ENCODE assay signal across 8 cellular contexts in the genomic region with DNA sequence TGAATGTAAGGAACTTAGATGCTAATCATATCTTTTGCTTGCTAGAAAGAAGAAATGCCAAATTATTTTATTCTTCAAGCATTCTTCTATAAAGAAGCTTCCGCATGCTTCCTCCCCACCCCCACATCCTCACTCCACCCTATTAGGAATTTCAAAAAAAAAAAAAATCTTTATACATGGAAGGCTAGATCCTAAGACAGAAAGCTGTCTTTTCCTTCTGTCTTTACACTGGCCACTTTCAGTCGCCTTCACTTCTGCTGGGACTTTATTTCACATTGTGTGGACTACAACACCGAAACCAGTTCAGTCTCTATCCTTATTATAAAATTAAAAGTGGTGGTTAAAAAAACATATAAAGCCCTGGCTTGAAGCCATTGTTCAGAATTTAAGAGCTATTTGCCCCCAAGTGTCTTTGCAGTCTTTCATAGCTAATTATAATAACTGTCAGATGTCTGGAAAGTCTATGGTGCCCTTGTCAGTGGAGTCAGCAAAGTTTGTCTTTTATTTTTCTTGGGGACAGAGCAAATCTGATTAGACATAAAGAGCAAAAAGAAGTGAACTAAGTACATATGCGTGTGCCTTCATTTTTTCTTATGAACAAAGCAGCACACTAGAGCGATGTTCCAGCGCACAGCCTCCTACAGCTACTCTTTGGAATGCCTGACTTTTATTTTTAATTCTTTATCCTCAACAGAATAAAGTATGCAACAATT.
DNase-seq lines count a peak whose midpoint lies in the region; ATAC-seq and TF ChIP-seq lines count a peak whose summit lies in the region.

No MANE protein-coding gene starts in this region.

- H3K36me3 ChIP-seq in endodermal cell (ENCODE audit: control insufficient read depth, insufficient read depth, low read length): no peaks in the 10 kb centered on the region
- H3K36me3 ChIP-seq in naive thymus-derived CD4-positive, alpha-beta T cell (ENCODE audit: control insufficient read depth in 2 of 3, insufficient read depth in 3 of 3, low read length in 3 of 3): no peaks in the 10 kb centered on the region

- H3K27ac ChIP-seq in endodermal cell (ENCODE audit: low read depth, low read length): peak overlapping the region; percentile 92
- peak overlapping the region; percentile 75 for H3K27ac ChIP-seq in naive thymus-derived CD4-positive, alpha-beta T cell (ENCODE audit: low read depth, low read length)

- DNase-seq in natural killer cell (no peak), RKO (ENCODE audit: low spot score) (peak; percentile 64), endodermal cell (no peak), NCI-H2029 (lab: John Stamatoyannopoulos, UW) (no peak)
- DNase-seq in natural killer cell treated with Interleukin-12 subunit alpha and Interleukin-12 subunit beta and Interleukin-15 and Interleukin-18, amount 100 ng/mL, for 72 hours (ENCODE audit: low spot score): no peak
- peak in 2 of 9 donors; percentile 19 to 22 for DNase-seq in naive thymus-derived CD4-positive, alpha-beta T cell

- POLR2A ChIA-PET in naive thymus-derived CD4-positive, alpha-beta T cell (lab: Charles Lee): interaction anchor here (0.6 to 2.9 kb wide), 13 partner anchors 9 to 779 kb away, joined by 3 to 17 read pairs (median 4); a partner anchor contains a TSS

- H3K4me3 Mint-ChIP-seq in natural killer cell (no peak overlapping the region), endodermal cell (no peak overlapping the region)
- H3K4me3 Mint-ChIP-seq in natural killer cell treated with Interleukin-12 subunit alpha and Interleukin-12 subunit beta and Interleukin-15 and Interleukin-18, amount 100 ng/mL, for 72 hours: no peak overlapping the region
- H3K4me3 Mint-ChIP-seq in naive thymus-derived CD4-positive, alpha-beta T cell: peak overlapping the region in 3 of 10 donors; percentile 88 to 97 (median 92)

- intact Hi-C loops in natural killer cell (cut with micrococcal nuclease): loop anchor here (5.0 to 10.0 kb wide), 7 partner anchors 34 to 772 kb away; no protein-coding TSS in a partner anchor
- intact Hi-C loops in naive thymus-derived CD4-positive, alpha-beta T cell (cut with micrococcal nuclease): loop anchor here (1.0 to 10.0 kb wide), 19 partner anchors 7 to 1162 kb away; a partner anchor contains a TSS

- no peak overlapping the region for H3K27ac Mint-ChIP-seq in natural killer cell
- no peak overlapping the region for H3K27ac Mint-ChIP-seq in natural killer cell treated with Interleukin-12 subunit alpha and Interleukin-12 subunit beta and Interleukin-15 and Interleukin-18, amount 100 ng/mL, for 72 hours
- H3K27ac Mint-ChIP-seq in endodermal cell: no peak overlapping the region
- peak overlapping the region in 7 of 9 donors; percentile 88 to 97 (median 92) for H3K27ac Mint-ChIP-seq in naive thymus-derived CD4-positive, alpha-beta T cell

- 80 to 92% methylated on average over 4 to 5 of the region's 6 CpGs for WGBS in endodermal cell (ENCODE audit: insufficient coverage in 1 of 2, insufficient read length in 1 of 2), 2 experiments

- H3K27me3 ChIP-seq in endodermal cell (ENCODE audit: control insufficient read depth, insufficient read depth, low read length, poor library complexity, severe bottlenecking): no peaks in the 10 kb centered on the region
- no peaks in the 10 kb centered on the region for H3K27me3 ChIP-seq in naive thymus-derived CD4-positive, alpha-beta T cell (ENCODE audit: control insufficient read depth in 2 of 2, insufficient read depth in 2 of 2, low read length in 2 of 2)

- no peaks in the 10 kb centered on the region for H3K4me1 ChIP-seq in endodermal cell (ENCODE audit: control insufficient read depth, insufficient read depth, low read length)
- H3K4me1 ChIP-seq in naive thymus-derived CD4-positive, alpha-beta T cell (ENCODE audit: control insufficient read depth in 2 of 2, insufficient read depth in 2 of 2, low read length in 2 of 2): peaks cover 16 to 23% of the 10 kb centered on the region in 2 donors

- no peaks in the 10 kb centered on the region for H3K9me3 ChIP-seq in endodermal cell (ENCODE audit: control insufficient read depth, low read length)
- no peaks in the 10 kb centered on the region for H3K9me3 ChIP-seq in naive thymus-derived CD4-positive, alpha-beta T cell (ENCODE audit: control insufficient read depth in 2 of 3, low read length in 3 of 3)

- H3K9me3 Mint-ChIP-seq in natural killer cell (peaks cover 0 to 2% of the 10 kb centered on the region in 2 donors), endodermal cell (peaks cover 7% of the 10 kb centered on the region)
- H3K9me3 Mint-ChIP-seq in natural killer cell treated with Interleukin-12 subunit alpha and Interleukin-12 subunit beta and Interleukin-15 and Interleukin-18, amount 100 ng/mL, for 72 hours: peaks cover under 1% of the 10 kb centered on the region
- peaks cover 0 to 9% (median 0%) of the 10 kb centered on the region in 11 donors for H3K9me3 Mint-ChIP-seq in naive thymus-derived CD4-positive, alpha-beta T cell

- no peak overlapping the region for H3K9ac ChIP-seq in endodermal cell (ENCODE audit: extremely low read depth, low read length, poor library complexity, severe bottlenecking)

- CTCF ChIA-PET in naive thymus-derived CD4-positive, alpha-beta T cell (lab: Charles Lee): interaction anchor here (0.7 to 1.4 kb wide), 4 partner anchors 16 to 313 kb away, joined by 3 to 5 read pairs (median 4); no protein-coding TSS in a partner anchor

- H3K36me3 Mint-ChIP-seq in natural killer cell: no peaks in the 10 kb centered on the region
- peaks cover 12% of the 10 kb centered on the region for H3K36me3 Mint-ChIP-seq in natural killer cell treated with Interleukin-12 subunit alpha and Interleukin-12 subunit beta and Interleukin-15 and Interleukin-18, amount 100 ng/mL, for 72 hours
- H3K36me3 Mint-ChIP-seq in endodermal cell (ENCODE audit: low read depth): no peaks in the 10 kb centered on the region
- H3K36me3 Mint-ChIP-seq in naive thymus-derived CD4-positive, alpha-beta T cell: peaks cover 0 to 23% (median 0%) of the 10 kb centered on the region in 5 donors

- ATAC-seq in natural killer cell: peak in 2 of 3 donors; percentile 13 to 21
- no peak for ATAC-seq in natural killer cell treated with Interleukin-12 subunit alpha and Interleukin-12 subunit beta and Interleukin-15 and Interleukin-18, amount 100 ng/mL, for 72 hours
- ATAC-seq in naive thymus-derived CD4-positive, alpha-beta T cell: peak; percentile 22
- no peak for ATAC-seq in HG03469 (IDR thresholded peaks at IDR 0.05; ENCODE audit: unreplicated experiment)
- no peak for ATAC-seq in GM18907 (IDR thresholded peaks at IDR 0.05; ENCODE audit: unreplicated experiment)

- peak overlapping the region; percentile 61 for H3K4me3 ChIP-seq in endodermal cell (ENCODE audit: low read length)
- H3K4me3 ChIP-seq in naive thymus-derived CD4-positive, alpha-beta T cell (ENCODE audit: low read length): peak overlapping the region; percentile 47

- H3K4me1 Mint-ChIP-seq in natural killer cell (peaks cover 16 to 24% of the 10 kb centered on the region in 2 donors), endodermal cell (no peaks in the 10 kb centered on the region)
- peaks cover 13 to 15% of the 10 kb centered on the region in 2 donors for H3K4me1 Mint-ChIP-seq in natural killer cell treated with Interleukin-12 subunit alpha and Interleukin-12 subunit beta and Interleukin-15 and Interleukin-18, amount 100 ng/mL, for 72 hours (ENCODE audit: low read depth in 2 of 2)
- H3K4me1 Mint-ChIP-seq in naive thymus-derived CD4-positive, alpha-beta T cell: peaks cover 7 to 32% (median 25%) of the 10 kb centered on the region in 7 donors

- H3K27me3 Mint-ChIP-seq in natural killer cell (ENCODE audit: low read depth in 2 of 2) (no peaks in the 10 kb centered on the region), endodermal cell (ENCODE audit: insufficient read depth) (no peaks in the 10 kb centered on the region)
- no peaks in the 10 kb centered on the region for H3K27me3 Mint-ChIP-seq in natural killer cell treated with Interleukin-12 subunit alpha and Interleukin-12 subunit beta and Interleukin-15 and Interleukin-18, amount 100 ng/mL, for 72 hours
- no peaks in the 10 kb centered on the region for H3K27me3 Mint-ChIP-seq in naive thymus-derived CD4-positive, alpha-beta T cell

- TF ChIP-seq CTCF in natural killer cell (IDR thresholded peaks at IDR 0.05) (no peak), endodermal cell (conservative IDR thresholded peaks at IDR 0.05) (no peak)

Comparison
In these comparisons a context has a peak if more than half of its experiments do, and no peak if none do; other contexts are left out.
1. ATAC-seq: peak in natural killer cell (2 of 3) and naive thymus-derived CD4-positive, alpha-beta T cell (single experiment); none in natural killer cell treated with Interleukin-12 subunit alpha and Interleukin-12 subunit beta and Interleukin-15 and Interleukin-18, amount 100 ng/mL, for 72 hours (0 of 2), HG03469 (single experiment) and GM18907 (single experiment).
2. H3K27ac Mint-ChIP-seq: peak in naive thymus-derived CD4-positive, alpha-beta T cell (7 of 9); none in natural killer cell (0 of 2), natural killer cell treated with Interleukin-12 subunit alpha and Interleukin-12 subunit beta and Interleukin-15 and Interleukin-18, amount 100 ng/mL, for 72 hours (0 of 2) and endodermal cell (single experiment).